8 cellular contexts compared by ENCODE assay signal in genomic region chr10:114499630-114500190, GRCh38.
DNase-seq lines count a peak whose midpoint lies in the region; ATAC-seq and TF ChIP-seq lines count a peak whose summit lies in the region.

No MANE protein-coding gene starts in this region.

- DNase-seq in GDM1 (lab: John Stamatoyannopoulos, UW) (peak; percentile 34), activated B cell treated with CpG ODN at 0.5 μM for 24 hours (peak; percentile 37), left lung (no peak), Calu3 (no peak), NCI-H82 (lab: John Stamatoyannopoulos, UW) (no peak)
- peak in 2 of 3 donors; percentile 19 to 36 for DNase-seq in effector memory CD4-positive, alpha-beta T cell
- peak; percentile 64 to 70 for DNase-seq in stimulated activated CD8-positive, alpha-beta memory T cell treated with anti-CD3 and anti-CD28 coated beads, Interleukin-7, amount 100 ng/mL, for 4 hours (ENCODE audit: low read depth in 2 of 2)

- BruUV-seq in Calu3 (replicated peaks; lab: Mats Ljungman, UMichigan): no TSS peak

- peaks cover 12% of the 10 kb centered on the region for H3K36me3 Mint-ChIP-seq in activated B cell treated with CpG ODN at 0.5 μM for 24 hours (ENCODE audit: low read depth)
- H3K36me3 Mint-ChIP-seq in Calu3 (ENCODE audit: insufficient read depth, unreplicated experiment): no peaks in the 10 kb centered on the region

- POLR2A ChIA-PET in activated B cell treated with CpG ODN at 0.5 μM for 24 hours (lab: Charles Lee): interaction anchor here (0.9 to 10.4 kb wide), 7 partner anchors 11 to 325 kb away, joined by 3 to 268 read pairs (median 5); partner anchors contain the start of gene CCDC186

- peak; percentile 6 for ATAC-seq in HG02840 (IDR thresholded peaks at IDR 0.05; ENCODE audit: low FRiP score, unreplicated experiment)
- ATAC-seq in activated B cell treated with CpG ODN at 0.5 μM for 24 hours (ENCODE audit: low read depth): peak; percentile 49
- no peak for ATAC-seq in left lung

- CTCF ChIA-PET in activated B cell treated with CpG ODN at 0.5 μM for 24 hours (lab: Charles Lee): interaction anchor here (1.1 to 6.0 kb wide), 8 partner anchors 17 to 322 kb away, joined by 3 to 18 read pairs (median 4); partner anchors contain the start of gene FHIP2A
- CTCF ChIA-PET in Calu3 (lab: Charles Lee): interaction anchor here (0.6 to 1.8 kb wide), 2 partner anchors 19 to 27 kb away, joined by 3 to 5 read pairs; no protein-coding TSS in a partner anchor

- H3K9me3 ChIP-seq in effector memory CD4-positive, alpha-beta T cell (ENCODE audit: control insufficient read depth, low read length): no peaks in the 10 kb centered on the region
- H3K9me3 ChIP-seq in left lung: no peaks in the 10 kb centered on the region

- H3K4me1 Mint-ChIP-seq in activated B cell treated with CpG ODN at 0.5 μM for 24 hours: peaks cover 83% of the 10 kb centered on the region
- H3K4me1 Mint-ChIP-seq in Calu3 (ENCODE audit: low read depth, unreplicated experiment): peaks cover 1% of the 10 kb centered on the region

- H3K4me1 ChIP-seq in effector memory CD4-positive, alpha-beta T cell (ENCODE audit: control insufficient read depth, insufficient read depth, low read length, poor library complexity, severe bottlenecking): peaks cover 32% of the 10 kb centered on the region
- H3K4me1 ChIP-seq in left lung: peaks cover 0 to 1% of the 10 kb centered on the region in 2 donors

- H3K4me3 ChIP-seq in effector memory CD4-positive, alpha-beta T cell (ENCODE audit: insufficient read depth, low read depth, low read length, poor library complexity, severe bottlenecking): peak overlapping the region; percentile 9
- no peak overlapping the region for H3K4me3 ChIP-seq in left lung

- H3K4me3 Mint-ChIP-seq in activated B cell treated with CpG ODN at 0.5 μM for 24 hours: peak overlapping the region; percentile 67
- no peak overlapping the region for H3K4me3 Mint-ChIP-seq in Calu3 (ENCODE audit: low read depth, unreplicated experiment)

- no peak for TF ChIP-seq CTCF in activated B cell treated with CpG ODN at 0.5 μM for 24 hours (IDR thresholded peaks at IDR 0.05)
- no peak for TF ChIP-seq CTCF in left lung (IDR thresholded peaks at IDR 0.05)
- TF ChIP-seq CTCF in Calu3 (IDR thresholded peaks at IDR 0.05; ENCODE audit: unreplicated experiment): no peak

- H3K27ac Mint-ChIP-seq in activated B cell treated with CpG ODN at 0.5 μM for 24 hours: peak overlapping the region; percentile 96
- H3K27ac Mint-ChIP-seq in Calu3 (ENCODE audit: unreplicated experiment): no peak overlapping the region

- no peaks in the 10 kb centered on the region for H3K9me3 Mint-ChIP-seq in activated B cell treated with CpG ODN at 0.5 μM for 24 hours
- no peaks in the 10 kb centered on the region for H3K9me3 Mint-ChIP-seq in Calu3 (ENCODE audit: low read depth, unreplicated experiment)

- H3K27me3 Mint-ChIP-seq in activated B cell treated with CpG ODN at 0.5 μM for 24 hours (no peaks in the 10 kb centered on the region), Calu3 (ENCODE audit: unreplicated experiment) (no peaks in the 10 kb centered on the region)

- no peaks in the 10 kb centered on the region for H3K27me3 ChIP-seq in effector memory CD4-positive, alpha-beta T cell (replicated peaks; ENCODE audit: control insufficient read depth, insufficient read depth, low read length, poor library complexity, severe bottlenecking)
- H3K27me3 ChIP-seq in left lung: no peaks in the 10 kb centered on the region

- intact Hi-C loops in activated B cell treated with CpG ODN at 0.5 μM for 24 hours (cut with micrococcal nuclease): loop anchor here (1.0 to 10.0 kb wide), 6 partner anchors 27 to 820 kb away; partner anchors contain the start of genes CASP7, DCLRE1A, NHLRC2 and TRUB1
- intact Hi-C loops in left lung (cut with DNase I): no loop called here
- intact Hi-C loops in Calu3 (cut with micrococcal nuclease; ENCODE audit: unreplicated experiment): no loop called here

- H3K36me3 ChIP-seq in effector memory CD4-positive, alpha-beta T cell (ENCODE audit: control insufficient read depth, insufficient read depth, low read length): peaks cover 10% of the 10 kb centered on the region
- H3K36me3 ChIP-seq in left lung: peaks cover 0 to 5% of the 10 kb centered on the region in 2 donors

- peak overlapping the region; percentile 46 for H3K27ac ChIP-seq in effector memory CD4-positive, alpha-beta T cell (ENCODE audit: insufficient read depth, low read length, poor library complexity, severe bottlenecking)
- H3K27ac ChIP-seq in left lung: no peak overlapping the region

Comparison
In these comparisons a context has a peak if more than half of its experiments do, and no peak if none do; other contexts are left out.
1. DNase-seq: peak in GDM1 (single experiment), activated B cell treated with CpG ODN at 0.5 μM for 24 hours (single experiment), effector memory CD4-positive, alpha-beta T cell (2 of 3) and stimulated activated CD8-positive, alpha-beta memory T cell treated with anti-CD3 and anti-CD28 coated beads, Interleukin-7, amount 100 ng/mL, for 4 hours (2 of 2); none in left lung (0 of 2), Calu3 (single experiment) and NCI-H82 (single experiment).